Comparison of ENCODE assay signal across 28 cellular contexts in the genomic region with DNA sequence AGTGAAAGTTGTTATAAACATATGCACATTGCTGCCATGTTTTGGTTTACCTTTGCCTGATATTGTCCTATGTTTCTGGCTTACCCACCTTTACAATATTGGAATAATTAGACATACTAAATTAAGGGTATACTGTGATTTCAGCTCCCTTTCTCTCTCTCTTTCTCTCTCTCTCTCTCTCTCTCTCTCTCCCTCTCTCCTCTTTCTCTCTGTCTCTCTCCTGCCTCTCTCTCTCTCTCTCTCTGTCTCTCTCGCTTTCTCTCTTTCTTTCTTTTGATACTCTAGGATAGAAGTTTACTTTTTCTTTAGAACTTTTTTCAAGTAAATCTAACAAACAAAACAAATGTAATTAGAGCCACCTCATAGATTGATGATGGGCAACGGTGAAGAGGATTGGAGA.
"Had no signal": no experiment of that assay in that cellular context is flagged by ENCODE, and none has a peak within 500 bp of the region (broad histone marks: within the 10 kb centered on the region; RNA-seq: fewer than 3 reads in every experiment).

No MANE protein-coding gene starts in this region.

- H3K27ac Mint-ChIP-seq: stimulated activated effector memory CD8-positive, alpha-beta T cell treated with anti-CD3 and anti-CD28 coated beads, Interleukin-12 subunit alpha, Interleukin-12 subunit beta, amount 100 ng/mL, for 72 hours; stimulated activated memory B cell treated with anti-CD40 and anti-IgM and Interleukin-4, amounts not matched to agents 10 μg/mL and 1 μg/mL and 100 μg/mL, for 72 hours; stimulated activated naive B cell treated with anti-CD40 and anti-IgM and Interleukin-4, amounts not matched to agents 10 μg/mL and 1 μg/mL and 100 μg/mL, for 72 hours; stimulated activated naive CD8-positive, alpha-beta T cell treated with anti-CD3 and anti-CD28 coated beads, Interleukin-15, amount 100 ng/mL, for 72 hours; stimulated activated naive CD8-positive, alpha-beta T cell treated with anti-CD3 and anti-CD28 coated beads, Interleukin-15, Interleukin-2, amounts not matched to agents 100 ng/mL and 50 ng/mL, for 24 hours; type B pancreatic cell had no signal

- H3K27me3 ChIP-seq: stomach, suprapubic skin, testis, thyroid gland, tibial artery, tibial nerve, transverse colon, upper lobe of left lung, upper lobe of right lung, uterus, vagina had no signal

- H3K36me3 Mint-ChIP-seq: stimulated activated effector memory CD8-positive, alpha-beta T cell treated with anti-CD3 and anti-CD28 coated beads, Interleukin-12 subunit alpha, Interleukin-12 subunit beta, amount 100 ng/mL, for 72 hours; stimulated activated memory B cell treated with anti-CD40 and anti-IgM and Interleukin-4, amounts not matched to agents 10 μg/mL and 1 μg/mL and 100 μg/mL, for 72 hours; stimulated activated naive B cell treated with anti-CD40 and anti-IgM and Interleukin-4, amounts not matched to agents 10 μg/mL and 1 μg/mL and 100 μg/mL, for 72 hours; type B pancreatic cell had no signal

- H3K9me3 ChIP-seq: stomach, suprapubic skin, testis, thoracic aorta, thyroid gland, tibial artery, tibial nerve, transverse colon, upper lobe of left lung, upper lobe of right lung, uterus, vagina had no signal

- H3K36me3 ChIP-seq: stomach, suprapubic skin, thoracic aorta, thyroid gland, tibial artery, tibial nerve, transverse colon, upper lobe of left lung, upper lobe of right lung, uterus, vagina had no signal

- H3K4me3 Mint-ChIP-seq: stimulated activated effector memory CD8-positive, alpha-beta T cell treated with anti-CD3 and anti-CD28 coated beads, Interleukin-12 subunit alpha, Interleukin-12 subunit beta, amount 100 ng/mL, for 72 hours; stimulated activated memory B cell treated with anti-CD40 and anti-IgM and Interleukin-4, amounts not matched to agents 10 μg/mL and 1 μg/mL and 100 μg/mL, for 72 hours; stimulated activated naive B cell treated with anti-CD40 and anti-IgM and Interleukin-4, amounts not matched to agents 10 μg/mL and 1 μg/mL and 100 μg/mL, for 72 hours; stimulated activated naive CD8-positive, alpha-beta T cell treated with anti-CD3 and anti-CD28 coated beads, Interleukin-15, amount 100 ng/mL, for 72 hours; stimulated activated naive CD8-positive, alpha-beta T cell treated with anti-CD3 and anti-CD28 coated beads, Interleukin-15, Interleukin-2, amounts not matched to agents 100 ng/mL and 50 ng/mL, for 24 hours; type B pancreatic cell had no signal

- H3K9me3 Mint-ChIP-seq: stimulated activated effector memory CD8-positive, alpha-beta T cell treated with anti-CD3 and anti-CD28 coated beads, Interleukin-12 subunit alpha, Interleukin-12 subunit beta, amount 100 ng/mL, for 72 hours; stimulated activated memory B cell treated with anti-CD40 and anti-IgM and Interleukin-4, amounts not matched to agents 10 μg/mL and 1 μg/mL and 100 μg/mL, for 72 hours; stimulated activated naive CD8-positive, alpha-beta T cell treated with anti-CD3 and anti-CD28 coated beads, Interleukin-15, Interleukin-2, amounts not matched to agents 100 ng/mL and 50 ng/mL, for 24 hours; type B pancreatic cell had no signal

- H3K27me3 Mint-ChIP-seq: stimulated activated memory B cell treated with anti-CD40 and anti-IgM and Interleukin-4, amounts not matched to agents 10 μg/mL and 1 μg/mL and 100 μg/mL, for 72 hours; stimulated activated naive B cell treated with anti-CD40 and anti-IgM and Interleukin-4, amounts not matched to agents 10 μg/mL and 1 μg/mL and 100 μg/mL, for 72 hours; stimulated activated naive CD8-positive, alpha-beta T cell treated with anti-CD3 and anti-CD28 coated beads, Interleukin-15, amount 100 ng/mL, for 72 hours; type B pancreatic cell had no signal

- ATAC-seq: stimulated activated effector memory CD8-positive, alpha-beta T cell treated with anti-CD3 and anti-CD28 coated beads, Interleukin-12 subunit alpha, Interleukin-12 subunit beta, amount 100 ng/mL, for 72 hours; stimulated activated memory B cell treated with anti-CD40 and anti-IgM and Interleukin-4, amounts not matched to agents 10 μg/mL and 1 μg/mL and 100 μg/mL, for 72 hours; stimulated activated naive B cell treated with anti-CD40 and anti-IgM and Interleukin-4, amounts not matched to agents 10 μg/mL and 1 μg/mL and 100 μg/mL, for 72 hours; stimulated activated naive CD8-positive, alpha-beta T cell treated with anti-CD3 and anti-CD28 coated beads, Interleukin-15, amount 100 ng/mL, for 72 hours; stimulated activated naive CD8-positive, alpha-beta T cell treated with anti-CD3 and anti-CD28 coated beads, Interleukin-15, Interleukin-2, amounts not matched to agents 100 U/mL and 50 U/mL, for 24 hours; upper lobe of right lung had no signal

- DNase-seq: stimulated activated CD4-positive, alpha-beta T cell treated with anti-CD3 and anti-CD28 coated beads, Interleukin-2, amount 100 ng/mL, for 48 hours; stimulated activated CD4-positive, alpha-beta T cell treated with anti-CD3 and anti-CD28 coated beads, Interleukin-4, amount 100 ng/mL, for 1 hour; stimulated activated CD4-positive, alpha-beta T cell treated with anti-CD3 and anti-CD28 coated beads, Interleukin-4, amount 100 ng/mL, for 24 hours; stimulated activated CD4-positive, alpha-beta T cell treated with anti-CD3 and anti-CD28 coated beads, Interleukin-4, amount 100 ng/mL, for 4 hours; stimulated activated CD8-positive, alpha-beta memory T cell treated with anti-CD3 and anti-CD28 coated beads, Interleukin-4, amount 100 ng/mL, for 48 hours; stimulated activated naive B cell treated with anti-CD40 and anti-IgM and Interleukin-4, amounts not matched to agents 10 μg/mL and 1 μg/mL and 100 μg/mL, for 72 hours; stimulated activated naive CD4-positive, alpha-beta T cell; stimulated activated naive CD4-positive, alpha-beta T cell treated with Interleukin-2 at 50 U/mL for 16 hours; stimulated activated naive CD8-positive, alpha-beta T cell treated with anti-CD3 and anti-CD28 coated beads, Interleukin-15, amount 100 ng/mL, for 72 hours; stimulated activated naive CD8-positive, alpha-beta T cell treated with anti-CD3 and anti-CD28 coated beads, Interleukin-15, Interleukin-2, amounts not matched to agents 100 U/mL and 50 U/mL, for 24 hours; stomach; substantia nigra; testis; thyroid gland; tibial artery; transverse colon; trophoblast cell; upper lobe of left lung; upper lobe of right lung; uterus had no signal

- H3K4me1 Mint-ChIP-seq: stimulated activated effector memory CD8-positive, alpha-beta T cell treated with anti-CD3 and anti-CD28 coated beads, Interleukin-12 subunit alpha, Interleukin-12 subunit beta, amount 100 ng/mL, for 72 hours; stimulated activated memory B cell treated with anti-CD40 and anti-IgM and Interleukin-4, amounts not matched to agents 10 μg/mL and 1 μg/mL and 100 μg/mL, for 72 hours; stimulated activated naive B cell treated with anti-CD40 and anti-IgM and Interleukin-4, amounts not matched to agents 10 μg/mL and 1 μg/mL and 100 μg/mL, for 72 hours; stimulated activated naive CD8-positive, alpha-beta T cell treated with anti-CD3 and anti-CD28 coated beads, Interleukin-15, amount 100 ng/mL, for 72 hours had no signal

- H3K4me3 ChIP-seq: stomach, suprapubic skin, testis, thoracic aorta, thyroid gland, tibial artery, tibial nerve, transverse colon, upper lobe of left lung, upper lobe of right lung, uterus, vagina had no signal

- H3K27ac ChIP-seq: stomach, suprapubic skin, testis, thoracic aorta, thyroid gland, tibial artery, tibial nerve, transverse colon, upper lobe of left lung, upper lobe of right lung, uterus, vagina had no signal

- H3K4me1 ChIP-seq: stomach, suprapubic skin, testis, thyroid gland, tibial artery, tibial nerve, transverse colon, upper lobe of left lung, upper lobe of right lung, uterus, vagina had no signal
